Comparison of ENCODE assay signal across 35 cellular contexts in genomic region chr3:80682235-80682634, GRCh38.
"Had no signal": no experiment of that assay in that cellular context is flagged by ENCODE, and none has a peak within 500 bp of the region (broad histone marks: within the 10 kb centered on the region; RNA-seq: fewer than 3 reads in every experiment).

No MANE protein-coding gene starts in this region.

- H3K36me3 ChIP-seq: MG63 had no signal

- H3K27me3 ChIP-seq: MG63 had no signal

- H3K9me3 ChIP-seq: MG63 had no signal

- DNase-seq: Karpas-422, Kasumi-1, MG63, MM.1S, MV-4-11, NCI-H1048, NCI-H1092, NCI-H1092 treated with DMSO at 0.1 percent for 48 hours, NCI-H1105, NCI-H1105 treated with DMSO at 0.1 percent for 48 hours, NCI-H1417, NCI-H1417 treated with DMSO at 0.1 percent for 48 hours, NCI-H1436, NCI-H1436 treated with DMSO at 0.1 percent for 48 hours, NCI-H146, NCI-H1694, NCI-H1694 treated with DMSO at 0.1 percent for 48 hours, NCI-H187, NCI-H187 treated with DMSO at 0.1 percent for 48 hours, NCI-H1930, NCI-H2029, NCI-H2029 treated with DMSO at 0.1 percent for 48 hours, NCI-H2081, NCI-H2081 treated with DMSO at 0.1 percent for 48 hours, NCI-H2107, NCI-H2171, NCI-H2171 treated with DMSO at 0.1 percent for 48 hours, NCI-H2227 treated with DMSO at 0.1 percent for 48 hours, NCI-H226, NCI-H345, NCI-H446, NCI-H446 treated with DMSO at 0.1 percent for 48 hours, NCI-H510A, NCI-H510A treated with DMSO at 0.1 percent for 48 hours, NCI-H524 had no signal

- H3K4me3 ChIP-seq: MG63 had no signal
